In genomic region chr17:57553991-57554825, GRCh38 we compare ENCODE assay signal across 10 cellular contexts.
DNase-seq lines count a peak whose midpoint lies in the region; ATAC-seq, FAIRE-seq and TF ChIP-seq lines count a peak whose summit lies in the region.
"Had no signal": no experiment of that assay in that cellular context is flagged by ENCODE, and none has a peak within 500 bp of the region (broad histone marks: within the 10 kb centered on the region; RNA-seq: fewer than 3 reads in every experiment).

No MANE protein-coding gene starts in this region.

- H3K36me3 Mint-ChIP-seq in activated CD4-positive, alpha-beta T cell treated with anti-CD3 and anti-CD28 coated beads for 36 hours (ENCODE audit: low read depth) = peaks cover 3% of the 10 kb centered on the region

- H3K27ac Mint-ChIP-seq in activated CD4-positive, alpha-beta T cell treated with anti-CD3 and anti-CD28 coated beads for 36 hours = no peak overlapping the region
- H3K27ac Mint-ChIP-seq: activated naive CD8-positive, alpha-beta T cell had no signal

- intact Hi-C loops in activated CD4-positive, alpha-beta T cell treated with anti-CD3 and anti-CD28 coated beads for 36 hours (cut with DNase I, micrococcal nuclease) = loop anchor here in 1 of 2 experiments (5.0 to 10.0 kb wide), 2 partner anchors 118 to 191 kb away; partner anchors contain the start of gene CCDC182
- intact Hi-C loops in upper lobe of right lung (cut with DNase I) = no loop called here

- CTCF ChIA-PET in activated CD4-positive, alpha-beta T cell treated with anti-CD3 and anti-CD28 coated beads for 36 hours (lab: Charles Lee) = interaction anchor here (0.6 kb wide), 3 partner anchors 7 to 311 kb away, joined by 3 to 4 read pairs (median 3); no protein-coding TSS in a partner anchor

- H3K27ac ChIP-seq in VCaP (peak overlapping the region; percentile 35), upper lobe of right lung (no peak overlapping the region)

- no peaks in the 10 kb centered on the region for H3K36me3 ChIP-seq in upper lobe of right lung

- H3K9me3 Mint-ChIP-seq in activated CD4-positive, alpha-beta T cell treated with anti-CD3 and anti-CD28 coated beads for 36 hours (ENCODE audit: low read depth) = no peaks in the 10 kb centered on the region

- peaks cover 7% of the 10 kb centered on the region for H3K4me1 ChIP-seq in upper lobe of right lung

- TF ChIP-seq CTCF in VCaP (conservative IDR thresholded peaks at IDR 0.05) (no peak), upper lobe of right lung (IDR thresholded peaks at IDR 0.05) (no peak), GM10266 (IDR thresholded peaks at IDR 0.05; ENCODE audit: control insufficient read depth, insufficient read depth, low read depth, missing control alignments) (no peak)

- H3K4me3 ChIP-seq in upper lobe of right lung = no peak overlapping the region

- no peaks in the 10 kb centered on the region for H3K27me3 Mint-ChIP-seq in activated CD4-positive, alpha-beta T cell treated with anti-CD3 and anti-CD28 coated beads for 36 hours
- H3K27me3 Mint-ChIP-seq: activated naive CD8-positive, alpha-beta T cell had no signal

- H3K4me3 Mint-ChIP-seq in activated CD4-positive, alpha-beta T cell treated with anti-CD3 and anti-CD28 coated beads for 36 hours = no peak overlapping the region
- H3K4me3 Mint-ChIP-seq: activated naive CD8-positive, alpha-beta T cell had no signal

- no peak for ATAC-seq in activated CD4-positive, alpha-beta T cell treated with anti-CD3 and anti-CD28 coated beads for 36 hours
- no peak for ATAC-seq in upper lobe of right lung

- POLR2A ChIA-PET in activated CD4-positive, alpha-beta T cell treated with anti-CD3 and anti-CD28 coated beads for 36 hours (lab: Charles Lee) = no interaction called here

- FAIRE-seq in urothelium cell line (lab: Jason Lieb, UNC) = peak; percentile 48

- H3K4me1 Mint-ChIP-seq in activated CD4-positive, alpha-beta T cell treated with anti-CD3 and anti-CD28 coated beads for 36 hours = peaks cover 28% of the 10 kb centered on the region

- no peaks in the 10 kb centered on the region for H3K9me3 ChIP-seq in upper lobe of right lung

- peak; percentile 24 for DNase-seq in activated CD4-positive, alpha-beta T cell treated with anti-CD3 and anti-CD28 coated beads for 36 hours
- no peak for DNase-seq in activated CD4-positive, alpha-beta T cell treated with anti-CD3 and anti-CD28 coated beads, Interleukin-2, amount 50 U/mL, for 4 hours
- DNase-seq in iPS-NIHi11 (ENCODE audit: low spot score) (peak; percentile 47), urothelium cell line (ENCODE audit: low spot score) (peak; percentile 57), EL (no peak), upper lobe of right lung (no peak), GM10266 (ENCODE audit: extremely low spot score) (no peak)
- DNase-seq: NCI-H2107 had no signal

- H3K27me3 ChIP-seq in upper lobe of right lung = no peaks in the 10 kb centered on the region

Comparison
In these comparisons a context has a peak if more than half of its experiments do, and no peak if none do; other contexts are left out.
1. DNase-seq: peak in activated CD4-positive, alpha-beta T cell treated with anti-CD3 and anti-CD28 coated beads for 36 hours (single experiment), iPS-NIHi11 (single experiment) and urothelium cell line (single experiment); none in activated CD4-positive, alpha-beta T cell treated with anti-CD3 and anti-CD28 coated beads, Interleukin-2, amount 50 U/mL, for 4 hours (0 of 2), EL (single experiment), upper lobe of right lung (single experiment) and GM10266 (single experiment).